1 cellular context compared by ENCODE assay signal in the genomic region with DNA sequence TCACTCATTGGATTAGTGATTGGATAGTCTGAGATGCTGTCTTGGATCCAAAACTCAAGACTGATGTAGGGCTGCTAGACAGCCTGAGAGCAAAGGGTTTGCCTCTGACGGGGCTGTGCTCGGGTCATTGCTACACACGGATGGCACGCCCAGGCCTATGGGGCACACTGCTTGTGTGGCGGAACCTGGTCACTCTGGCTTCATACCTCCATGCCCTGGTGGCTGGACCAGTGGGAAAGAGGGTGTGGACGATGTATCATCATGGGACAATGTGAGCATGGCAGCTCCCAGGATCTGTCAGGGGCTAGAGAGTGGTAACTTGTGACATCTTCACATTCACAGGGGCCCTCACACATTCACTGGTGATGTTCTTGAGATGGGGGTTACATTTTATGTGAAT.
TF ChIP-seq lines count a peak whose summit lies in the region.

No MANE protein-coding gene starts in this region.

TF ChIP-seq in A549, 52 proteins besides CTCF, POLR2A, EP300 and RAD21 (continued from another document):
- TF ChIP-seq, protein P1, sequence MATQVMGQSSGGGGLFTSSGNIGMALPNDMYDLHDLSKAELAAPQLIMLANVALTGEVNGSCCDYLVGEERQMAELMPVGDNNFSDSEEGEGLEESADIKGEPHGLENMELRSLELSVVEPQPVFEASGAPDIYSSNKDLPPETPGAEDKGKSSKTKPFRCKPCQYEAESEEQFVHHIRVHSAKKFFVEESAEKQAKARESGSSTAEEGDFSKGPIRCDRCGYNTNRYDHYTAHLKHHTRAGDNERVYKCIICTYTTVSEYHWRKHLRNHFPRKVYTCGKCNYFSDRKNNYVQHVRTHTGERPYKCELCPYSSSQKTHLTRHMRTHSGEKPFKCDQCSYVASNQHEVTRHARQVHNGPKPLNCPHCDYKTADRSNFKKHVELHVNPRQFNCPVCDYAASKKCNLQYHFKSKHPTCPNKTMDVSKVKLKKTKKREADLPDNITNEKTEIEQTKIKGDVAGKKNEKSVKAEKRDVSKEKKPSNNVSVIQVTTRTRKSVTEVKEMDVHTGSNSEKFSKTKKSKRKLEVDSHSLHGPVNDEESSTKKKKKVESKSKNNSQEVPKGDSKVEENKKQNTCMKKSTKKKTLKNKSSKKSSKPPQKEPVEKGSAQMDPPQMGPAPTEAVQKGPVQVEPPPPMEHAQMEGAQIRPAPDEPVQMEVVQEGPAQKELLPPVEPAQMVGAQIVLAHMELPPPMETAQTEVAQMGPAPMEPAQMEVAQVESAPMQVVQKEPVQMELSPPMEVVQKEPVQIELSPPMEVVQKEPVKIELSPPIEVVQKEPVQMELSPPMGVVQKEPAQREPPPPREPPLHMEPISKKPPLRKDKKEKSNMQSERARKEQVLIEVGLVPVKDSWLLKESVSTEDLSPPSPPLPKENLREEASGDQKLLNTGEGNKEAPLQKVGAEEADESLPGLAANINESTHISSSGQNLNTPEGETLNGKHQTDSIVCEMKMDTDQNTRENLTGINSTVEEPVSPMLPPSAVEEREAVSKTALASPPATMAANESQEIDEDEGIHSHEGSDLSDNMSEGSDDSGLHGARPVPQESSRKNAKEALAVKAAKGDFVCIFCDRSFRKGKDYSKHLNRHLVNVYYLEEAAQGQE (IDR thresholded peaks at IDR 0.05): no peak
- TF ChIP-seq ZNF302 (CRISPR knock-in tag; IDR thresholded peaks at IDR 0.05) (no peak), EHMT2 (IDR thresholded peaks at IDR 0.05; ENCODE audit: low read depth) (no peak), MYC (IDR thresholded peaks at IDR 0.05; ENCODE audit: borderline replicate concordance, low read length) (no peak), FOSL2 (IDR thresholded peaks at IDR 0.05) (no peak), FOSL2 (CRISPR knock-in tag; IDR thresholded peaks at IDR 0.05) (no peak), JUN (IDR thresholded peaks at IDR 0.05) (no peak), BHLHE40 (IDR thresholded peaks at IDR 0.05; ENCODE audit: low read depth, low read length) (no peak), NR3C1 (IDR thresholded peaks at IDR 0.05) (no peak)
